ENCODE assay signal across 8 cellular contexts in the genomic region with DNA sequence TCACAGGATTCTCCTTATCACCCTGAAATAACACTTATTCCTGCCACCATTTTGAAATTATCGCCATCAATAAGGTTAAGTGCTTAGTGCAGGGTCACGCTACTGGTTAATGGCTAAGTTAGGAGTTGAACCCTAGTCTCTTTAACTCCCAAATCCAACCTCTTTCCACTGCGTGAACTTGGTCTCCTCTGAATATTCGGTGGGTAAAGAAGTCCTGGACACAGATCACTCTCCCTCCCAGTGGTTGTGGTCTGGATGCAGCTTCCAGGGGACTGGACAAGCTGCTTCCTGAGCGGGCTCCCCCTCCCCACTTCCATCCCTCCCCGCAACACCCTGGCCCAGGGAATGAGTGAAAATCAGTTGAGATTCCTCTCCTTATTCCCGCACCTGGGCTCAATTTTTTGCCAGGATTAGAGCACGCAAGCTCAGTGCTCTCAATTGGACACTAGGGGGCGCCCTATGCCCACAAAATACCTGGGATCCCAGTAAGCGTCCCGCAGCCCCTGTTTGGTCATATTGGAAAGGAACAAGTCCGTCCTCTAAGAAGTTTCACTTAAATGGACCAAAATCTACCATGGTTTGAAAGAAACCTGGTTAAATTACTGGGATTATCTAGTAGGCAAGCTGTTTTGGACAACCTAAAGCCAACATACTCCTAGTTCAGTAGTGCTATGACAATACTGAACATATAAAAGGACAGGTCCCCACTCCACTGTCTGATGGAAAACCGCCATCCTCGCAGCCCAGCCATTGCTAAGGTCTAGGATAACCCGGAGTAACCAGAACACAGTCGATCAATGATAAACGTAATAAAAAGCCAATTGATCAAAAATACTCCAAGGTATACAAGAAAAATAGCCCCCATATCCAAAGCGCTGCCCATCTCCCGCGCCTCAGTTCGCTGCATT. TPM values are rescaled to one million over a fixed set of nuclear protein-coding genes. Genes with fewer than 3 reads are reported as not detected.
DNase-seq lines count a peak whose midpoint lies in the region; ATAC-seq and TF ChIP-seq lines count a peak whose summit lies in the region.

No MANE protein-coding gene starts in this region.

- H4K20me1 ChIP-seq in SK-N-SH (ENCODE audit: insufficient read depth), result no peaks in the 10 kb centered on the region

- no peak overlapping the region for H2AFZ ChIP-seq in SK-N-SH (ENCODE audit: low read depth)

- H3K79me2 ChIP-seq in SK-N-SH (ENCODE audit: insufficient read depth), result no peaks in the 10 kb centered on the region

- H3K4me1 ChIP-seq in CD4-positive, alpha-beta memory T cell (ENCODE audit: insufficient read depth, low read length), result peaks cover 54% of the 10 kb centered on the region
- no peaks in the 10 kb centered on the region; a peak in 1 of 4 replicates for H3K4me1 ChIP-seq in SK-N-SH (ENCODE audit: control insufficient read depth in 1 of 2, insufficient read depth in 2 of 2, low read depth in 1 of 2, low read length in 1 of 2)
- peaks cover 18% of the 10 kb centered on the region for H3K4me1 ChIP-seq in cardiac muscle cell (ENCODE audit: low read depth)
- H3K4me1 ChIP-seq in uterus, result no peaks in the 10 kb centered on the region

- H3K27me3 ChIP-seq in CD4-positive, alpha-beta memory T cell (ENCODE audit: insufficient read depth, low read length), result no peaks in the 10 kb centered on the region
- H3K27me3 ChIP-seq in SK-N-SH (ENCODE audit: insufficient read depth), result no peaks in the 10 kb centered on the region
- no peaks in the 10 kb centered on the region for H3K27me3 ChIP-seq in cardiac muscle cell
- no peaks in the 10 kb centered on the region for H3K27me3 ChIP-seq in uterus

- CTCF ChIA-PET in CD4-positive, alpha-beta memory T cell (lab: Charles Lee; ENCODE audit: partially characterized antibody), result interaction anchor here (0.6 to 18.6 kb wide), 35 partner anchors 8 to 865 kb away, joined by 3 to 423 read pairs (median 6); no protein-coding TSS in a partner anchor
- CTCF ChIA-PET in SK-N-SH (lab: Yijun Ruan, JAX), result interaction anchor here (0.5 to 6.1 kb wide), 61 partner anchors 9 to 826 kb away, joined by 3 to 94 read pairs (median 4); no protein-coding TSS in a partner anchor

- WGBS in SK-N-SH (ENCODE audit: low lambda C conversion rate), result 42% methylated on average over 21 of the region's 21 CpGs

- peak; percentile 53 for ATAC-seq in GM21390 (IDR thresholded peaks at IDR 0.05; ENCODE audit: unreplicated experiment)

- H3K36me3 Mint-ChIP-seq in CD4-positive, alpha-beta memory T cell, result no peaks in the 10 kb centered on the region
- H3K36me3 Mint-ChIP-seq in activated naive CD8-positive, alpha-beta T cell, result no peaks in the 10 kb centered on the region

- no peak overlapping the region for H3K4me2 ChIP-seq in SK-N-SH

- H3K9me3 Mint-ChIP-seq in CD4-positive, alpha-beta memory T cell, result no peaks in the 10 kb centered on the region
- H3K9me3 Mint-ChIP-seq in activated naive CD8-positive, alpha-beta T cell (ENCODE audit: low read depth), result no peaks in the 10 kb centered on the region

- H3K27me3 Mint-ChIP-seq in CD4-positive, alpha-beta memory T cell, result peaks cover 0 to 2% of the 10 kb centered on the region in 2 donors
- peaks cover 1% of the 10 kb centered on the region for H3K27me3 Mint-ChIP-seq in activated naive CD8-positive, alpha-beta T cell

- POLR2A ChIA-PET in CD4-positive, alpha-beta memory T cell (lab: Charles Lee; ENCODE audit: partially characterized antibody), result interaction anchor here (0.6 to 3.8 kb wide), 5 partner anchors 16 to 148 kb away, joined by 3 to 14 read pairs (median 5); no protein-coding TSS in a partner anchor
- POLR2A ChIA-PET in SK-N-SH (lab: Yijun Ruan, JAX), result no interaction called here

- TF ChIP-seq CTCF in LNCaP clone FGC (IDR thresholded peaks at IDR 0.05; ENCODE audit: control insufficient read depth, extremely low read depth, insufficient read depth), result peak; percentile 79
- peak; percentile 94 for TF ChIP-seq CTCF in SK-N-SH (IDR thresholded peaks at IDR 0.05)
- peak; percentile 87 for TF ChIP-seq CTCF in cardiac muscle cell (IDR thresholded peaks at IDR 0.05; ENCODE audit: low read depth, low read length)
- peak; percentile 30 to 48 (median 44) for TF ChIP-seq CTCF in uterus (IDR thresholded peaks at IDR 0.05)

- H3K27ac ChIP-seq in CD4-positive, alpha-beta memory T cell (ENCODE audit: low read depth, low read length), result no peak overlapping the region
- H3K27ac ChIP-seq in SK-N-SH (ENCODE audit: low read depth in 2 of 2, low read length in 1 of 2), result no peak overlapping the region
- H3K27ac ChIP-seq in cardiac muscle cell, result no peak overlapping the region
- H3K27ac ChIP-seq in uterus, result no peak overlapping the region

- intact Hi-C loops in CD4-positive, alpha-beta memory T cell (cut with micrococcal nuclease), result loop anchor here (1.0 to 5.0 kb wide), 4 partner anchors 23 to 253 kb away; a partner anchor contains a TSS
- intact Hi-C loops in posterior cingulate gyrus (cut with DNase I), result loop anchor here (1.0 to 5.0 kb wide), 2 partner anchors 113 to 288 kb away; no protein-coding TSS in a partner anchor
- intact Hi-C loops in uterus (cut with DNase I; ENCODE audit: low total_unique reads), result no loop called here

- TF ChIP-seq POLR2A in uterus (IDR thresholded peaks at IDR 0.05), result no peak

- DNase-seq in CD4-positive, alpha-beta memory T cell, result peak; percentile 59 to 72 (median 69)
- peak; percentile 40 for DNase-seq in LNCaP clone FGC (ENCODE audit: low read depth)
- DNase-seq in SK-N-SH, result peak; percentile 78
- DNase-seq in cardiac muscle cell (ENCODE audit: low read depth in 1 of 2, low spot score in 1 of 2), result peak; percentile 90 to 92
- DNase-seq in posterior cingulate gyrus, result peak; percentile 47 to 97 (median 82)
- DNase-seq in uterus, result peak; percentile 17 to 40

- H3K27ac Mint-ChIP-seq in CD4-positive, alpha-beta memory T cell, result peak overlapping the region in 3 of 7 donors; percentile 1 to 64 (median 16)
- H3K27ac Mint-ChIP-seq in activated naive CD8-positive, alpha-beta T cell, result peak overlapping the region; percentile 11

- peak overlapping the region in 4 of 8 donors; percentile 45 to 55 (median 48) for H3K4me3 Mint-ChIP-seq in CD4-positive, alpha-beta memory T cell
- no peak overlapping the region for H3K4me3 Mint-ChIP-seq in activated naive CD8-positive, alpha-beta T cell

- peak; percentile 88 for TF ChIP-seq RAD21 in SK-N-SH (IDR thresholded peaks at IDR 0.05; ENCODE audit: low read length)

- no peak overlapping the region for H3K4me3 ChIP-seq in CD4-positive, alpha-beta memory T cell (ENCODE audit: low read length in 2 of 2)
- no peak overlapping the region for H3K4me3 ChIP-seq in LNCaP clone FGC (ENCODE audit: low read depth, low read length)
- H3K4me3 ChIP-seq in SK-N-SH (ENCODE audit: low read depth in 2 of 2, low read length in 1 of 2), result peak overlapping the region in 1 of 2 experiments; percentile 26; a peak in 1 of 4 replicates
- H3K4me3 ChIP-seq in cardiac muscle cell, result no peak overlapping the region
- no peak overlapping the region for H3K4me3 ChIP-seq in uterus

- no peaks in the 10 kb centered on the region for H3K9me2 ChIP-seq in SK-N-SH

- H3K36me3 ChIP-seq in CD4-positive, alpha-beta memory T cell (ENCODE audit: insufficient read depth, low read length), result no peaks in the 10 kb centered on the region
- H3K36me3 ChIP-seq in SK-N-SH (replicated peaks in 1 of 2; ENCODE audit: control insufficient read depth in 1 of 2, insufficient read depth in 2 of 2, low read length in 1 of 2) (no peaks in the 10 kb centered on the region), cardiac muscle cell (no peaks in the 10 kb centered on the region), uterus (no peaks in the 10 kb centered on the region)

- no peaks in the 10 kb centered on the region for H3F3A ChIP-seq in SK-N-SH (replicated peaks; ENCODE audit: insufficient read depth)

- H3K9me3 ChIP-seq in CD4-positive, alpha-beta memory T cell (ENCODE audit: control insufficient read depth in 1 of 2, low read length in 2 of 2), result no peaks in the 10 kb centered on the region
- H3K9me3 ChIP-seq in SK-N-SH, result no peaks in the 10 kb centered on the region
- no peaks in the 10 kb centered on the region for H3K9me3 ChIP-seq in cardiac muscle cell (ENCODE audit: low read depth)
- no peaks in the 10 kb centered on the region for H3K9me3 ChIP-seq in uterus

- H3K4me1 Mint-ChIP-seq in CD4-positive, alpha-beta memory T cell, result peaks cover 41 to 52% (median 47%) of the 10 kb centered on the region in 4 donors
- H3K4me1 Mint-ChIP-seq in activated naive CD8-positive, alpha-beta T cell (ENCODE audit: low read depth), result peaks cover 43% of the 10 kb centered on the region

- no peak overlapping the region for H3K9ac ChIP-seq in SK-N-SH

- TF ChIP-seq EP300 in SK-N-SH (IDR thresholded peaks at IDR 0.05; ENCODE audit: borderline replicate concordance in 1 of 2, low read depth in 1 of 2, low read length in 1 of 2), result no peak

TF ChIP-seq in SK-N-SH, 30 proteins besides CTCF, POLR2A, EP300 and RAD21:
- TF ChIP-seq, protein P1, sequence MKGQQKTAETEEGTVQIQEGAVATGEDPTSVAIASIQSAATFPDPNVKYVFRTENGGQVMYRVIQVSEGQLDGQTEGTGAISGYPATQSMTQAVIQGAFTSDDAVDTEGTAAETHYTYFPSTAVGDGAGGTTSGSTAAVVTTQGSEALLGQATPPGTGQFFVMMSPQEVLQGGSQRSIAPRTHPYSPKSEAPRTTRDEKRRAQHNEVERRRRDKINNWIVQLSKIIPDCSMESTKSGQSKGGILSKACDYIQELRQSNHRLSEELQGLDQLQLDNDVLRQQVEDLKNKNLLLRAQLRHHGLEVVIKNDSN (IDR thresholded peaks at IDR 0.05; ENCODE audit: borderline replicate concordance, low read depth), result no peak
- TF ChIP-seq SMC3 (IDR thresholded peaks at IDR 0.05; ENCODE audit: low read depth, low read length) (peak; percentile 68), RFX5 (IDR thresholded peaks at IDR 0.05; ENCODE audit: low read length) (no peak), TAF1 (IDR thresholded peaks at IDR 0.05; ENCODE audit: borderline replicate concordance, low read depth, low read length) (no peak)

RNA-seq across cellular contexts. Expression of a gene that starts 40.4 kb away (rescaled TPM):
- total RNA-seq in CD4-positive, alpha-beta memory T cell, result under 1 TPM; 0.32 to 0.44 TPM
- not detected for polyA plus RNA-seq in CD4-positive, alpha-beta memory T cell
- not detected in 2 replicates for polyA plus RNA-seq in SK-N-SH (2012; rRNA removed)
- not detected in 2 replicates for polyA plus RNA-seq in SK-N-SH (2012; cell fraction: cytosol; rRNA removed)
- not detected in 2 replicates for polyA plus RNA-seq in SK-N-SH (2012; cell fraction: nucleus; rRNA removed)
- total RNA-seq in cardiac muscle cell, result not detected in 2 replicates
- polyA plus RNA-seq in cardiac muscle cell, result 0.57 and 1.4 TPM in 2 replicates
- under 1 TPM in 3 of 4 donors, not detected in 1; 0.26 to 0.91 (median 0.48) TPM for total RNA-seq in uterus

Comparison
In these comparisons a context has a peak if more than half of its experiments do, and no peak if none do; other contexts are left out.
1. DNase-seq: peak in every context shown above with its lines; median percentile 91 in cardiac muscle cell; 82 in posterior cingulate gyrus; 78 in SK-N-SH; 69 in CD4-positive, alpha-beta memory T cell; 40 in LNCaP clone FGC; 28 in uterus.